In the genomic region with DNA sequence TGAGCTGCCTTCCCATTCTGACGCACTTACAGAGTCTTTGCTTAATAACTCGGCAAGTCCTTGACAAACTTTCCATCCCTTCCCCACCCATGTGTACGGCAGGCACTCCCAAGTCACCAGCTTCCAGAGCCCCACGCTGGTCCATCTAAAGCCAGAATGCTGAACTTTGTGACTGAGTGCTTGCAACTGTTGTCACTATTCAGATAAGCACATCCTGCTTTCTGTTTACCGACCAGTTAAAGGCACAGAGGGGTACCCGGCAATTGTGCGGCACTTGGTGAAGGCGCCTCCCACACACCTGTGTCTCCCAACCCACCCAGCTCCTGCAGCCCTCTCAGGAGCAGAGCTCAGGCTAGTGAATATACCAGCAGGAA, we compare ENCODE assay signal across 1 cellular context.
TF ChIP-seq lines count a peak whose summit lies in the region.

No MANE protein-coding gene starts in this region.

TF ChIP-seq in HepG2, 621 proteins besides CTCF, POLR2A, EP300 and RAD21 (continued from another document and continues in another):
- TF ChIP-seq, protein P1, sequence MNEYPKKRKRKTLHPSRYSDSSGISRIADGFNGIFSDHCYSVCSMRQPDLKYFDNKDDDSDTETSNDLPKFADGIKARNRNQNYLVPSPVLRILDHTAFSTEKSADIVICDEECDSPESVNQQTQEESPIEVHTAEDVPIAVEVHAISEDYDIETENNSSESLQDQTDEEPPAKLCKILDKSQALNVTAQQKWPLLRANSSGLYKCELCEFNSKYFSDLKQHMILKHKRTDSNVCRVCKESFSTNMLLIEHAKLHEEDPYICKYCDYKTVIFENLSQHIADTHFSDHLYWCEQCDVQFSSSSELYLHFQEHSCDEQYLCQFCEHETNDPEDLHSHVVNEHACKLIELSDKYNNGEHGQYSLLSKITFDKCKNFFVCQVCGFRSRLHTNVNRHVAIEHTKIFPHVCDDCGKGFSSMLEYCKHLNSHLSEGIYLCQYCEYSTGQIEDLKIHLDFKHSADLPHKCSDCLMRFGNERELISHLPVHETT (CRISPR knock-in tag; conservative IDR thresholded peaks at IDR 0.05) = no peak
- TF ChIP-seq ZNF253 (CRISPR knock-in tag; IDR thresholded peaks at IDR 0.05; ENCODE audit: borderline replicate concordance) = no peak
- TF ChIP-seq ESRRA (CRISPR knock-in tag; IDR thresholded peaks at IDR 0.05; ENCODE audit: low read depth) = peak; percentile 13; the same call in 1 of the 2 replicates
- TF ChIP-seq, protein P2, sequence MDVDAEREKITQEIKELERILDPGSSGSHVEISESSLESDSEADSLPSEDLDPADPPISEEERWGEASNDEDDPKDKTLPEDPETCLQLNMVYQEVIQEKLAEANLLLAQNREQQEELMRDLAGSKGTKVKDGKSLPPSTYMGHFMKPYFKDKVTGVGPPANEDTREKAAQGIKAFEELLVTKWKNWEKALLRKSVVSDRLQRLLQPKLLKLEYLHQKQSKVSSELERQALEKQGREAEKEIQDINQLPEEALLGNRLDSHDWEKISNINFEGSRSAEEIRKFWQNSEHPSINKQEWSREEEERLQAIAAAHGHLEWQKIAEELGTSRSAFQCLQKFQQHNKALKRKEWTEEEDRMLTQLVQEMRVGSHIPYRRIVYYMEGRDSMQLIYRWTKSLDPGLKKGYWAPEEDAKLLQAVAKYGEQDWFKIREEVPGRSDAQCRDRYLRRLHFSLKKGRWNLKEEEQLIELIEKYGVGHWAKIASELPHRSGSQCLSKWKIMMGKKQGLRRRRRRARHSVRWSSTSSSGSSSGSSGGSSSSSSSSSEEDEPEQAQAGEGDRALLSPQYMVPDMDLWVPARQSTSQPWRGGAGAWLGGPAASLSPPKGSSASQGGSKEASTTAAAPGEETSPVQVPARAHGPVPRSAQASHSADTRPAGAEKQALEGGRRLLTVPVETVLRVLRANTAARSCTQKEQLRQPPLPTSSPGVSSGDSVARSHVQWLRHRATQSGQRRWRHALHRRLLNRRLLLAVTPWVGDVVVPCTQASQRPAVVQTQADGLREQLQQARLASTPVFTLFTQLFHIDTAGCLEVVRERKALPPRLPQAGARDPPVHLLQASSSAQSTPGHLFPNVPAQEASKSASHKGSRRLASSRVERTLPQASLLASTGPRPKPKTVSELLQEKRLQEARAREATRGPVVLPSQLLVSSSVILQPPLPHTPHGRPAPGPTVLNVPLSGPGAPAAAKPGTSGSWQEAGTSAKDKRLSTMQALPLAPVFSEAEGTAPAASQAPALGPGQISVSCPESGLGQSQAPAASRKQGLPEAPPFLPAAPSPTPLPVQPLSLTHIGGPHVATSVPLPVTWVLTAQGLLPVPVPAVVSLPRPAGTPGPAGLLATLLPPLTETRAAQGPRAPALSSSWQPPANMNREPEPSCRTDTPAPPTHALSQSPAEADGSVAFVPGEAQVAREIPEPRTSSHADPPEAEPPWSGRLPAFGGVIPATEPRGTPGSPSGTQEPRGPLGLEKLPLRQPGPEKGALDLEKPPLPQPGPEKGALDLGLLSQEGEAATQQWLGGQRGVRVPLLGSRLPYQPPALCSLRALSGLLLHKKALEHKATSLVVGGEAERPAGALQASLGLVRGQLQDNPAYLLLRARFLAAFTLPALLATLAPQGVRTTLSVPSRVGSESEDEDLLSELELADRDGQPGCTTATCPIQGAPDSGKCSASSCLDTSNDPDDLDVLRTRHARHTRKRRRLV (CRISPR knock-in tag; IDR thresholded peaks at IDR 0.05) = no peak
- TF ChIP-seq ZNF672 (CRISPR knock-in tag; IDR thresholded peaks at IDR 0.05) = no peak
- TF ChIP-seq IRX3 (CRISPR knock-in tag; IDR thresholded peaks at IDR 0.05; ENCODE audit: borderline replicate concordance, low read depth) = no peak
- no peak for TF ChIP-seq LRRFIP1 (CRISPR knock-in tag; conservative IDR thresholded peaks at IDR 0.05)
- no peak for TF ChIP-seq ZNF749 (CRISPR knock-in tag; IDR thresholded peaks at IDR 0.05; ENCODE audit: borderline replicate concordance)
- TF ChIP-seq, protein P3, sequence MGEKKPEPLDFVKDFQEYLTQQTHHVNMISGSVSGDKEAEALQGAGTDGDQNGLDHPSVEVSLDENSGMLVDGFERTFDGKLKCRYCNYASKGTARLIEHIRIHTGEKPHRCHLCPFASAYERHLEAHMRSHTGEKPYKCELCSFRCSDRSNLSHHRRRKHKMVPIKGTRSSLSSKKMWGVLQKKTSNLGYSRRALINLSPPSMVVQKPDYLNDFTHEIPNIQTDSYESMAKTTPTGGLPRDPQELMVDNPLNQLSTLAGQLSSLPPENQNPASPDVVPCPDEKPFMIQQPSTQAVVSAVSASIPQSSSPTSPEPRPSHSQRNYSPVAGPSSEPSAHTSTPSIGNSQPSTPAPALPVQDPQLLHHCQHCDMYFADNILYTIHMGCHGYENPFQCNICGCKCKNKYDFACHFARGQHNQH (CRISPR knock-in tag; IDR thresholded peaks at IDR 0.05) = peak; percentile 86; the same call in 1 of the 2 replicates
- peak; percentile 50; the same call in 1 of the 2 replicates for TF ChIP-seq SIX4 (CRISPR knock-in tag; IDR thresholded peaks at IDR 0.05)
- TF ChIP-seq EZH2 (conservative IDR thresholded peaks at IDR 0.05; ENCODE audit: low read depth, low read length) = no peak
- peak; percentile 90; the same call in 1 of the 2 replicates for TF ChIP-seq ZNF557 (CRISPR knock-in tag; IDR thresholded peaks at IDR 0.05)
- no peak for TF ChIP-seq RARG (CRISPR knock-in tag; IDR thresholded peaks at IDR 0.05; ENCODE audit: low read depth)
- peak; percentile 89 for TF ChIP-seq SAP130 (CRISPR knock-in tag; IDR thresholded peaks at IDR 0.05; ENCODE audit: low read depth)
- TF ChIP-seq ZBTB37 (CRISPR knock-in tag; IDR thresholded peaks at IDR 0.05) = no peak
- TF ChIP-seq HNF4A (CRISPR knock-in tag; IDR thresholded peaks at IDR 0.05) = peak; percentile 94
- peak; percentile 72; the same call in 1 of the 2 replicates for TF ChIP-seq JUND (CRISPR knock-in tag; IDR thresholded peaks at IDR 0.05)
- TF ChIP-seq IRF1 (CRISPR knock-in tag; IDR thresholded peaks at IDR 0.05; ENCODE audit: low read depth) = no peak
- no peak for TF ChIP-seq KAT2B (IDR thresholded peaks at IDR 0.05; ENCODE audit: borderline replicate concordance, low read depth, low read length)
- no peak for TF ChIP-seq ZNF136 (CRISPR knock-in tag; IDR thresholded peaks at IDR 0.05; ENCODE audit: low read depth)
- TF ChIP-seq NR2F6 (IDR thresholded peaks at IDR 0.05) = no peak
- TF ChIP-seq NR2F6 (CRISPR knock-in tag; IDR thresholded peaks at IDR 0.05) = peak; percentile 69
- TF ChIP-seq CCAR2 (optimal IDR thresholded peaks at IDR 0.05; ENCODE audit: low read depth, low read length) = peak; percentile 32
- TF ChIP-seq ARNTL (CRISPR knock-in tag; IDR thresholded peaks at IDR 0.05) = no peak
- TF ChIP-seq GATA4 (IDR thresholded peaks at IDR 0.05; ENCODE audit: borderline replicate concordance, low read depth) = peak; percentile 96
- TF ChIP-seq ZNF318 (CRISPR knock-in tag; IDR thresholded peaks at IDR 0.05) = 0 out of 2 replicates have a peak, but pooled peaks have one; percentile 53
- no peak; the same call in 1 of the 2 replicates for TF ChIP-seq ZNF430 (CRISPR knock-in tag; IDR thresholded peaks at IDR 0.05)
